8 cellular contexts compared by ENCODE assay signal in genomic region chr7:103148994-103149807, GRCh38. TPM values are rescaled to one million over a fixed set of nuclear protein-coding genes. Genes with fewer than 3 reads are reported as not detected.
A peak's percentile ranks its signal among the peaks of the same experiment; 100 is the strongest.
DNase-seq lines count a peak whose midpoint lies in the region; ATAC-seq and TF ChIP-seq lines count a peak whose summit lies in the region.

Gene NAPEPLD, minus strand, starts transcription at chr7:103149099. Its CDS starts 20,323 bp downstream, at chr7:103128776.

- peak within 1 kb of the TSS; percentile 91 to 98 (median 92) for H3K27ac Mint-ChIP-seq in CD14-positive monocyte

- TF ChIP-seq CTCF in CD14-positive monocyte (IDR thresholded peaks at IDR 0.05) (no peak), dorsolateral prefrontal cortex (IDR thresholded peaks at IDR 0.05 in 54 of 56, conservative IDR thresholded peaks at IDR 0.05 in 2 of 56; ENCODE audit: low read depth in 1 of 56, partially characterized antibody in 56 of 56) (peak in 32 of 56 donors; percentile 3 to 55 (median 31)), lower lobe of right lung (IDR thresholded peaks at IDR 0.05) (no peak)

- H3K4me3 Mint-ChIP-seq in CD14-positive monocyte = peak within 1 kb of the TSS; percentile 98 to 100

- peaks cover 21% of the 10 kb centered on the region for H3K4me1 ChIP-seq in lower lobe of right lung

- H3K27me3 Mint-ChIP-seq in CD14-positive monocyte (ENCODE audit: low read depth in 3 of 3) = peaks cover 2 to 5% (median 3%) of the 10 kb centered on the region in 3 donors

- H3K9me3 Mint-ChIP-seq in CD14-positive monocyte = peaks cover 0 to 6% (median 0%) of the 10 kb centered on the region in 7 donors

- no peaks in the 10 kb centered on the region for H3K27me3 ChIP-seq in dorsolateral prefrontal cortex
- no peaks in the 10 kb centered on the region for H3K27me3 ChIP-seq in lower lobe of right lung (ENCODE audit: low read depth)

- DNase-seq in CD14-positive monocyte (ENCODE audit: low spot score) (peak; percentile 64), NCI-H69 (lab: John Stamatoyannopoulos, UW) (peak; percentile 98), dorsolateral prefrontal cortex (peak; percentile 80 to 93 (median 90)), lower lobe of right lung (peak; percentile 92)
- DNase-seq in activated CD4-positive, alpha-beta T cell treated with anti-CD3 and anti-CD28 coated beads, Interleukin-2, amount 50 U/mL, for 48 hours = peak; percentile 65 to 72
- DNase-seq in stimulated activated CD4-positive, alpha-beta T cell treated with anti-CD3 and anti-CD28 coated beads, Interleukin-4, amount 100 ng/mL, for 48 hours (ENCODE audit: low read depth in 2 of 2) = peak; percentile 47 to 56

- H3K36me3 ChIP-seq in lower lobe of right lung = no peaks in the 10 kb centered on the region

- no peaks in the 10 kb centered on the region for H3K9me3 ChIP-seq in lower lobe of right lung

- H3K4me1 Mint-ChIP-seq in CD14-positive monocyte = peaks cover 33% of the 10 kb centered on the region

- peak; percentile 87 for ATAC-seq in GM19372 (IDR thresholded peaks at IDR 0.05; ENCODE audit: low read depth, unreplicated experiment)
- ATAC-seq in HG03520 (IDR thresholded peaks at IDR 0.05; ENCODE audit: unreplicated experiment) = peak; percentile 82
- ATAC-seq in lower lobe of right lung = peak; percentile 93 to 97

- peak within 1 kb of the TSS; percentile 96 to 100 (median 99) for H3K27ac ChIP-seq in dorsolateral prefrontal cortex
- H3K27ac ChIP-seq in lower lobe of right lung = peak within 1 kb of the TSS; percentile 96

- H3K4me3 ChIP-seq in dorsolateral prefrontal cortex (peak within 1 kb of the TSS; percentile 52 to 96 (median 81)), lower lobe of right lung (peak within 1 kb of the TSS; percentile 90)

- peaks cover 3 to 9% of the 10 kb centered on the region in 2 donors for H3K36me3 Mint-ChIP-seq in CD14-positive monocyte

- intact Hi-C loops in CD14-positive monocyte (cut with micrococcal nuclease) = loop anchor here in 1 of 2 donors (5.0 kb wide), 1 partner anchor 77 kb away; the partner anchor contains the start of gene FBXL13
- intact Hi-C loops in dorsolateral prefrontal cortex (cut with DNase I) = loop anchor here (2.0 to 5.0 kb wide), 5 partner anchors 34 to 198 kb away; partner anchors contain the start of genes ARMC10 (in 2 of the 2) and PSMC2 (in 1 of the 2)
- intact Hi-C loops in lower lobe of right lung (cut with DNase I) = no loop called here

RNA-seq across cellular contexts. Expression of gene NAPEPLD, which starts in this region (rescaled TPM):
- 1 to 10 TPM; 1.6 to 2.2 TPM for polyA plus RNA-seq in CD14-positive monocyte
- total RNA-seq in dorsolateral prefrontal cortex (100 to 1,000 TPM in 23 of 120 experiments, 10 to 100 TPM in 97; 63.0 to 129 (median 90.9) TPM), lower lobe of right lung (16.2 TPM)

Comparison
In these comparisons a context has a peak if more than half of its experiments do, and no peak if none do; other contexts are left out.
1. Peak in every context shown above with its lines: DNase-seq, ATAC-seq, H3K4me3 ChIP-seq and H3K27ac ChIP-seq.
2. CTCF ChIP-seq: peak in dorsolateral prefrontal cortex (32 of 56); none in CD14-positive monocyte (single experiment) and lower lobe of right lung (single experiment).